12 cellular contexts compared by ENCODE assay signal in the genomic region with DNA sequence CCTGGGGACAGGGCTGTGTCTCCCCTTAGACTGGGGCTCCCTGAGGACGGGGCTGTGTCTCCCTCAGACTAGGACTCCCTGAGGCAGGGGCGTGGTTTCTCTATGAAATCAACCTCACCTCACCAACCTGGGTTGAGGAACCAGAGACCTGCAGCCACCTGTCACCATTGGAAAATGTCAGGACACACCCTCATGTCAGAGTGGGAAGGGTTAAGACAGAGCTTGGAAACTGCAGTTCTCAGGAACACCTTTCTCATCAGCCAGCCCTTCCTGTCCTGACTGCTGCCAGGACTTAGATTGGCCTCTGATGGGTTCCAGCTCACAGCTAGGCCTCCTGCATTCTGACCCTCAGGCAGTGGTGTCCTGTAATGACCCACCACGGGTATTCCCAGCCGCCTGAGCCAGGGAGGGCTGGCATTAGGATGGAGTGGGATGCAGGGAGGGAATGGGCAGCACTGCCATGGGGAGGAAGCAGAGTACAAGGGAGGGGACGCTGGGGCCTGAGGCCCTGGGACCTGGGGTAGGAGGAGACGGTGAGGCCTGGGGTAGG.
DNase-seq lines count a peak whose midpoint lies in the region; ATAC-seq and TF ChIP-seq lines count a peak whose summit lies in the region.
"Had no signal": no experiment of that assay in that cellular context is flagged by ENCODE, and none has a peak within 500 bp of the region (broad histone marks: within the 10 kb centered on the region; RNA-seq: fewer than 3 reads in every experiment).

No MANE protein-coding gene starts in this region.

- H3K27ac Mint-ChIP-seq in mesothelial cell of epicardium, result peak overlapping the region; percentile 51
- H3K27ac Mint-ChIP-seq: activated T-cell treated with anti-CD3 and anti-CD28 coated beads, Interleukin-2, amount 50 U/mL, for 72 hours had no signal

- H3K27me3 ChIP-seq in Panc1 (ENCODE audit: control insufficient read depth, insufficient read depth, low read length) (no peaks in the 10 kb centered on the region), thoracic aorta (replicated peaks; ENCODE audit: insufficient read depth) (no peaks in the 10 kb centered on the region)

- H3K4me3 Mint-ChIP-seq in mesothelial cell of epicardium, result no peak overlapping the region
- H3K4me3 Mint-ChIP-seq: activated T-cell treated with anti-CD3 and anti-CD28 coated beads, Interleukin-2, amount 50 U/mL, for 72 hours had no signal

- CTCF ChIA-PET in Panc1 (lab: Charles Lee), result no interaction called here

- H3K4me3 ChIP-seq in Panc1 (ENCODE audit: low read depth in 2 of 2, low read length in 2 of 2) (no peak overlapping the region), epithelial cell of esophagus (ENCODE audit: low read length) (no peak overlapping the region), thoracic aorta (no peak overlapping the region)

- intact Hi-C loops in Panc1 (cut with micrococcal nuclease; ENCODE audit: unreplicated experiment), result no loop called here

- H3K36me3 Mint-ChIP-seq in mesothelial cell of epicardium, result no peaks in the 10 kb centered on the region

- H3K27ac ChIP-seq in Panc1 (ENCODE audit: low read length) (peak overlapping the region; percentile 45; the same call in 1 of the 2 replicates), thoracic aorta (peak overlapping the region; percentile 72 to 73)

- POLR2A ChIA-PET in Panc1 (lab: Charles Lee), result no interaction called here

- ATAC-seq in Panc1 (peak; percentile 11; the same call in 1 of the 2 replicates), thoracic aorta (ENCODE audit: insufficient number of reproducible peaks, low FRiP score, low read depth) (no peak), HG02885 (IDR thresholded peaks at IDR 0.05; ENCODE audit: poor library complexity, unreplicated experiment) (no peak), HG03196 (IDR thresholded peaks at IDR 0.05; ENCODE audit: unreplicated experiment) (no peak)
- ATAC-seq: activated T-cell treated with anti-CD3 and anti-CD28 coated beads, Interleukin-2, amount 50 U/mL, for 72 hours had no signal

- in situ Hi-C loops in Panc1 (cut with HindIII; ENCODE audit: low pct_unique_long_range_greater_than_20kb, low sequenced_read_pairs), result no loop called here

- DNase-seq in Panc1 (ENCODE audit: low read depth, low spot score), result no peak
- peak; percentile 60 for DNase-seq in epithelial cell of esophagus (ENCODE audit: low read depth)
- DNase-seq in mesothelial cell of epicardium (ENCODE audit: low spot score in 2 of 2, unreplicated experiment in 2 of 2), result no peak
- DNase-seq in thoracic aorta (ENCODE audit: low spot score), result no peak
- no peak for DNase-seq in GM19238 (ENCODE audit: insufficient read length, low spot score)
- no peak for DNase-seq in T-helper 1 cell
- DNase-seq: activated T-cell treated with anti-CD3 and anti-CD28 coated beads, Interleukin-2, amount 50 U/mL, for 72 hours; central memory CD4-positive, alpha-beta T cell; glutamatergic neuron; NCI-H2029 treated with DMSO at 0.1 percent for 48 hours had no signal

- peaks cover 41% of the 10 kb centered on the region for H3K4me1 Mint-ChIP-seq in mesothelial cell of epicardium

- no peak for TF ChIP-seq CTCF in Panc1 (IDR thresholded peaks at IDR 0.05)
- TF ChIP-seq CTCF in epithelial cell of esophagus (IDR thresholded peaks at IDR 0.05; ENCODE audit: insufficient read depth, low read depth, low read length, missing control alignments), result no peak
- no peak for TF ChIP-seq CTCF in mesothelial cell of epicardium (IDR thresholded peaks at IDR 0.05; ENCODE audit: unreplicated experiment)
- TF ChIP-seq CTCF in thoracic aorta (IDR thresholded peaks at IDR 0.05), result no peak

- H3K36me3 ChIP-seq in Panc1 (ENCODE audit: control insufficient read depth, insufficient read depth, low read length) (no peaks in the 10 kb centered on the region), thoracic aorta (no peaks in the 10 kb centered on the region)

- H3K9me3 ChIP-seq in Panc1 (ENCODE audit: control insufficient read depth, insufficient read depth, low read depth, low read length) (no peaks in the 10 kb centered on the region), thoracic aorta (no peaks in the 10 kb centered on the region)

- no TSS peak for BruUV-seq in Panc1 (replicated peaks; lab: Mats Ljungman, UMichigan)

- H3K4me1 ChIP-seq in Panc1 (ENCODE audit: control insufficient read depth, insufficient read depth, low read length), result peaks cover 14% of the 10 kb centered on the region
- peaks cover 0 to 26% of the 10 kb centered on the region in 2 donors for H3K4me1 ChIP-seq in thoracic aorta (ENCODE audit: control insufficient read depth in 1 of 2, low read depth in 2 of 2)

- H3K9me3 Mint-ChIP-seq in mesothelial cell of epicardium, result no peaks in the 10 kb centered on the region
- H3K9me3 Mint-ChIP-seq: activated T-cell treated with anti-CD3 and anti-CD28 coated beads, Interleukin-2, amount 50 U/mL, for 72 hours had no signal

- H3K27me3 Mint-ChIP-seq in mesothelial cell of epicardium (ENCODE audit: low read depth), result no peaks in the 10 kb centered on the region
